ENCODE assay signal across 21 cellular contexts in the genomic region with DNA sequence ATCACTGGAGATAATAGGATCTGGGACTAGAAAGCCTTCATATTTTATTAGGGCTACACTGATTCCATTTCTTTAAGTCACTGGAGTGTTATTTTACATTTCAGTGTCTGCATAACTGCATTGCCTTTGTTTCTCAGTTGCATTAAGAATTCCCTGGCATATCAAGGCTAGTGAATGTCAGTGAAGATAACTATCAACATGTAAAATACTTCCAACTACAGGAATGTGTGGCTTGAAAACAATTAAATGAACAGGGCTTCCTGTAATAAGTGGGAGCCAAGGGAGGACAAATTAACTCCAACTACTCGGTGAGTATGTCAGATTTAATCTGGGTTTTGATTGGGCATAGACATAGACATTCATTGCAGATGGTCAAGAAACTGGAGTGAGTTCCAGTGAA.
DNase-seq lines count a peak whose midpoint lies in the region; ATAC-seq lines count a peak whose summit lies in the region.
"Had no signal": no experiment of that assay in that cellular context is flagged by ENCODE, and none has a peak within 500 bp of the region (broad histone marks: within the 10 kb centered on the region; RNA-seq: fewer than 3 reads in every experiment).

No MANE protein-coding gene starts in this region.

- H3K36me3 ChIP-seq in GM23248 (ENCODE audit: low read depth): no peaks in the 10 kb centered on the region
- H3K36me3 ChIP-seq: BE2C; BLaER1 treated with 17β-estradiol and CSF1 and Interleukin-3, amounts not matched to agents 10 nM and 100 nM had no signal

- H3K4me2 ChIP-seq in GM23248 (ENCODE audit: unreplicated experiment): no peak overlapping the region
- H3K4me2 ChIP-seq: BLaER1 treated with 17β-estradiol and CSF1 and Interleukin-3, amounts not matched to agents 10 nM and 100 nM had no signal

- H3K4me1 ChIP-seq in GM23248 (ENCODE audit: insufficient read depth): no peaks in the 10 kb centered on the region
- H3K4me1 ChIP-seq: BE2C; BLaER1 treated with 17β-estradiol and CSF1 and Interleukin-3, amounts not matched to agents 10 nM and 100 nM had no signal

- WGBS in GM23248 (ENCODE audit: low coverage in 1 of 2, low lambda C conversion rate in 2 of 2, missing lambda C conversion rate in 2 of 2), 2 experiments: 11 to 18% methylated on average over 1 of the region's 1 CpG

- H3K79me2 ChIP-seq in GM23248 (ENCODE audit: insufficient read depth): no peaks in the 10 kb centered on the region

- no peak for ATAC-seq in HG03196 (IDR thresholded peaks at IDR 0.05; ENCODE audit: unreplicated experiment)

- H3K27ac ChIP-seq in GM23248: no peak overlapping the region
- H3K27ac ChIP-seq: 22Rv1; BLaER1 treated with 17β-estradiol and CSF1 and Interleukin-3, amounts not matched to agents 10 nM and 100 nM had no signal

- no peak overlapping the region for H2AFZ ChIP-seq in GM23248

- H3K27me3 ChIP-seq in GM23248 (replicated peaks; ENCODE audit: insufficient read depth): no peaks in the 10 kb centered on the region
- H3K27me3 ChIP-seq: BE2C; BLaER1 treated with 17β-estradiol and CSF1 and Interleukin-3, amounts not matched to agents 10 nM and 100 nM had no signal

- no peak overlapping the region for H3K4me3 ChIP-seq in GM23248
- H3K4me3 ChIP-seq: BLaER1 treated with 17β-estradiol and CSF1 and Interleukin-3, amounts not matched to agents 10 nM and 100 nM had no signal

- no peaks in the 10 kb centered on the region for H3K9me2 ChIP-seq in GM23248 (ENCODE audit: insufficient read depth)

- no peaks in the 10 kb centered on the region for H3K9me3 ChIP-seq in GM23248 (ENCODE audit: low read depth)
- H3K9me3 ChIP-seq: BE2C had no signal

- H3F3A ChIP-seq in GM23248 (ENCODE audit: insufficient read depth): no peaks in the 10 kb centered on the region

- no peaks in the 10 kb centered on the region for H4K20me1 ChIP-seq in GM23248 (ENCODE audit: insufficient read depth)
- H4K20me1 ChIP-seq: BLaER1 treated with 17β-estradiol and CSF1 and Interleukin-3, amounts not matched to agents 10 nM and 100 nM had no signal

- DNase-seq in NCI-H82 (lab: John Stamatoyannopoulos, UW) (peak; percentile 1), NCI-H82 treated with DMSO at 0.1 percent for 48 hours (lab: John Stamatoyannopoulos, UW; ENCODE audit: unreplicated experiment) (no peak), dermis blood vessel endothelial cell (peak; percentile 51), glomerular endothelial cell (ENCODE audit: extremely low read depth, low read depth, low spot score) (peak; percentile 5), GM23248 (no peak)
- DNase-seq in activated CD4-positive, alpha-beta T cell treated with anti-CD3 and anti-CD28 coated beads for 4 hours: no peak
- DNase-seq: ACHN; AML-193; BE2C; CD4-positive, alpha-beta T cell; CD8-positive, alpha-beta memory T cell; DMS 273 treated with DMSO at 0.1 percent for 48 hours; DMS53; DMS79 treated with DMSO at 0.1 percent for 48 hours; GF-D8; GOT3; H7; HCEC 1CT had no signal

- H3K9ac ChIP-seq in GM23248: no peak overlapping the region
- H3K9ac ChIP-seq: BLaER1 treated with 17β-estradiol and CSF1 and Interleukin-3, amounts not matched to agents 10 nM and 100 nM had no signal

- in situ Hi-C loops in GM23248 (cut with MboI): no loop called here

Comparison
In these comparisons a context has a peak if more than half of its experiments do, and no peak if none do; other contexts are left out.
1. DNase-seq: peak in NCI-H82 (single experiment), dermis blood vessel endothelial cell (single experiment) and glomerular endothelial cell (single experiment); none in NCI-H82 treated with DMSO at 0.1 percent for 48 hours (single experiment), activated CD4-positive, alpha-beta T cell treated with anti-CD3 and anti-CD28 coated beads for 4 hours (0 of 2) and GM23248 (single experiment).